In the genomic region with DNA sequence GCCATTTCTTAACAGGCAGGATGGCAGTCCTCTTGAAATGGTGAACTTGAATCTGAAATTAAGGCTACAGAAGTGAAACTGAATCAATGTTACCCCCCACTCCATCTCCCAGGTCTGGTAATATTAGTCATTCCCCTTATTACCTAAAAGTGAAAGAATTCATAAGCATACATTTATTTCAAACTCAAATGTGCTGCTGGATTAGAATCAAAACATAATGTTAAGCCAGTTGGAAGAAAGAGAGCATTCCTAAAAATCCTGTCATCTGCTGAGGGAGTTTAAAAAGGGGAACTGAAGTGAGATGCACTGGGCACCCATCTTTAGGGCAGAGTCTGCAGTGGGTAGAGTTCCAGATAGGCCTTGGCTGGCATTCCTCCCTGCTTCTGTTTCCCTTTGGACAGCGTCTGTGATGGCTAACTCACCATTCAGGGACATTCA, we compare ENCODE assay signal across 10 cellular contexts. TPM values are rescaled to one million over a fixed set of nuclear protein-coding genes. Genes with fewer than 3 reads are reported as not detected.
DNase-seq lines count a peak whose midpoint lies in the region; ATAC-seq, FAIRE-seq and TF ChIP-seq lines count a peak whose summit lies in the region.
"Had no signal": no experiment of that assay in that cellular context is flagged by ENCODE, and none has a peak within 500 bp of the region (broad histone marks: within the 10 kb centered on the region; RNA-seq: fewer than 3 reads in every experiment).

No MANE protein-coding gene starts in this region.

- peaks cover 45% of the 10 kb centered on the region for H3K36me3 Mint-ChIP-seq in activated T-cell treated with anti-CD3 and anti-CD28 coated beads, Interleukin-2, amount 50 U/mL, for 24 hours (ENCODE audit: low read depth)

- 14 to 30% methylated on average over 1 of the region's 1 CpG for WGBS in heart right ventricle, 2 donors
- 57 to 63% methylated on average over 1 of the region's 1 CpG for WGBS in transverse colon (ENCODE audit: low coverage in 1 of 2), 2 donors

- no peak for FAIRE-seq in RCC 7860 (lab: Jason Lieb, UNC)

- H3K4me3 Mint-ChIP-seq in activated T-cell treated with anti-CD3 and anti-CD28 coated beads, Interleukin-2, amount 50 U/mL, for 24 hours, result peak overlapping the region; percentile 71

- no peaks in the 10 kb centered on the region for H3K27me3 Mint-ChIP-seq in activated T-cell treated with anti-CD3 and anti-CD28 coated beads, Interleukin-2, amount 50 U/mL, for 24 hours

- H3K9me3 Mint-ChIP-seq in activated T-cell treated with anti-CD3 and anti-CD28 coated beads, Interleukin-2, amount 50 U/mL, for 24 hours, result no peaks in the 10 kb centered on the region

- peaks cover 4 to 95% (median 75%) of the 10 kb centered on the region in 9 donors for H3K4me1 ChIP-seq in heart right ventricle
- H3K4me1 ChIP-seq in transverse colon, result peaks cover 10 to 45% (median 26%) of the 10 kb centered on the region in 4 donors
- peaks cover 8% of the 10 kb centered on the region for H3K4me1 ChIP-seq in mucosa of descending colon (ENCODE audit: low read depth)

- H3K27me3 ChIP-seq in heart right ventricle, result no peaks in the 10 kb centered on the region
- no peaks in the 10 kb centered on the region for H3K27me3 ChIP-seq in transverse colon
- H3K27me3 ChIP-seq: body of pancreas had no signal

- peak in 4 of 8 donors; percentile 52 to 73 (median 66) for ATAC-seq in heart right ventricle
- ATAC-seq in mucosa of descending colon, result no peak
- ATAC-seq in HG02759 (IDR thresholded peaks at IDR 0.05; ENCODE audit: unreplicated experiment), result no peak
- ATAC-seq: body of pancreas had no signal

- peak overlapping the region; percentile 96 for H3K27ac Mint-ChIP-seq in activated T-cell treated with anti-CD3 and anti-CD28 coated beads, Interleukin-2, amount 50 U/mL, for 24 hours

- TF ChIP-seq CTCF in VCaP (conservative IDR thresholded peaks at IDR 0.05) (no peak), heart right ventricle (IDR thresholded peaks at IDR 0.05) (no peak), transverse colon (IDR thresholded peaks at IDR 0.05) (no peak), mucosa of descending colon (IDR thresholded peaks at IDR 0.05) (no peak)

- peak overlapping the region; percentile 6; the same call in 1 of the 2 replicates for H3K27ac ChIP-seq in VCaP
- H3K27ac ChIP-seq in heart right ventricle, result peak overlapping the region in 9 of 10 donors; percentile 41 to 86 (median 75)
- H3K27ac ChIP-seq in transverse colon, result peak overlapping the region; percentile 28 to 65 (median 42)

- DNase-seq in activated T-cell treated with anti-CD3 and anti-CD28 coated beads, Interleukin-2, amount 50 U/mL, for 24 hours, result no peak
- DNase-seq in activated T-cell treated with anti-CD3 and anti-CD28 coated beads, Interleukin-2, amount 50 U/mL, for 1 hour, result no peak
- no peak for DNase-seq in heart right ventricle
- no peak for DNase-seq in transverse colon
- no peak for DNase-seq in mucosa of descending colon
- DNase-seq in RCC 7860 (ENCODE audit: low spot score), result no peak

- H3K4me3 ChIP-seq in heart right ventricle (peak overlapping the region in 1 of 10 donors; percentile 3), transverse colon (no peak overlapping the region), mucosa of descending colon (no peak overlapping the region)
- H3K4me3 ChIP-seq: body of pancreas had no signal

- H3K4me1 Mint-ChIP-seq in activated T-cell treated with anti-CD3 and anti-CD28 coated beads, Interleukin-2, amount 50 U/mL, for 24 hours (ENCODE audit: low read depth), result peaks cover 93% of the 10 kb centered on the region

- no peak for TF ChIP-seq EP300 in transverse colon (IDR thresholded peaks at IDR 0.05; ENCODE audit: low read depth)

- intact Hi-C loops in heart right ventricle (cut with DNase I), result loop anchor here in 4 of 10 donors (5.0 kb wide), 1 partner anchor 88 kb away; no protein-coding TSS in a partner anchor
- intact Hi-C loops in transverse colon (cut with DNase I; ENCODE audit: low total_unique reads), result no loop called here
- intact Hi-C loops in mucosa of descending colon (cut with DNase I, micrococcal nuclease), result no loop called here

- H3K9me3 ChIP-seq in heart right ventricle (no peaks in the 10 kb centered on the region), transverse colon (no peaks in the 10 kb centered on the region), mucosa of descending colon (no peaks in the 10 kb centered on the region)
- H3K9me3 ChIP-seq: body of pancreas had no signal

- no peak for TF ChIP-seq POLR2A in transverse colon (IDR thresholded peaks at IDR 0.05)

- in situ Hi-C loops in transverse colon (cut with MboI; ENCODE audit: low pct_ligation_motif_present in 1 of 4, low pct_unique_long_range_greater_than_20kb in 1 of 4, low sequenced_read_pairs in 3 of 4), result no loop called here

- peaks cover 0 to 4% (median 0%) of the 10 kb centered on the region in 9 donors for H3K36me3 ChIP-seq in heart right ventricle
- no peaks in the 10 kb centered on the region for H3K36me3 ChIP-seq in transverse colon
- H3K36me3 ChIP-seq in mucosa of descending colon (ENCODE audit: low read depth), result no peaks in the 10 kb centered on the region

RNA-seq across cellular contexts. Expression of a gene that starts 17.4 kb away (rescaled TPM):
- 10 to 100 TPM; 57.9 to 84.3 (median 78.3) TPM for total RNA-seq in heart right ventricle
- polyA plus RNA-seq in heart right ventricle, result 10 to 100 TPM; 26.0 to 28.0 TPM
- 100 to 1,000 TPM in 2 of 4 donors, 10 to 100 TPM in 2; 91.7 to 112 (median 97.6) TPM for total RNA-seq in transverse colon
- 10 to 100 TPM; 59.6 to 84.6 (median 75.7) TPM for total RNA-seq in mucosa of descending colon

RNA-seq across cellular contexts. Expression of a gene that starts 17.8 kb away (rescaled TPM):
- total RNA-seq in heart right ventricle (10 to 100 TPM; 20.3 to 51.7 (median 34.5) TPM), transverse colon (10 to 100 TPM in 1 of 4 donors, 1 to 10 TPM in 3; 6.7 to 11.3 (median 9.5) TPM), mucosa of descending colon (10 to 100 TPM in 2 of 3 donors, 1 to 10 TPM in 1; 6.7 to 30.4 (median 11.2) TPM)
- 10 to 100 TPM; 15.3 to 15.8 TPM for polyA plus RNA-seq in heart right ventricle

RNA-seq across cellular contexts. Expression of a gene that starts 33.3 kb away (rescaled TPM):
- under 1 TPM in 7 of 10 donors, not detected in 3; 0.18 to 0.56 (median 0.40) TPM for total RNA-seq in heart right ventricle
- 1 to 10 TPM in 1 of 2 donors, under 1 TPM in 1; 0.22 to 1.4 TPM for polyA plus RNA-seq in heart right ventricle
- 1 to 10 TPM in 1 of 4 donors, under 1 TPM in 1, not detected in 2; 0.27 to 1.4 TPM for total RNA-seq in transverse colon
- under 1 TPM; 0.27 to 0.79 (median 0.67) TPM for total RNA-seq in mucosa of descending colon
- total RNA-seq: body of pancreas, HT1080 had no signal

Comparison
In these comparisons a context has a peak if more than half of its experiments do, and no peak if none do; other contexts are left out.
1. H3K27ac ChIP-seq: peak in every context shown above with its lines; median percentile 75 in heart right ventricle; 42 in transverse colon; 6 in VCaP.